In genomic region chr3:160676547-160677303, GRCh38 we compare ENCODE assay signal across 12 cellular contexts. TPM values are rescaled to one million over a fixed set of nuclear protein-coding genes. Genes with fewer than 3 reads are reported as not detected.
DNase-seq lines count a peak whose midpoint lies in the region; ATAC-seq and TF ChIP-seq lines count a peak whose summit lies in the region.
"Had no signal": no experiment of that assay in that cellular context is flagged by ENCODE, and none has a peak within 500 bp of the region (broad histone marks: within the 10 kb centered on the region; RNA-seq: fewer than 3 reads in every experiment).

Gene ARL14, plus strand, starts transcription at chr3:160677160. Its CDS starts 187 bp downstream, at chr3:160677347.

- H3K27ac ChIP-seq in SJCRH30 = no peak within 1 kb of the TSS

- H3K9me3 Mint-ChIP-seq in progenitor cell of endocrine pancreas (ENCODE audit: low read depth) = peaks cover 3% of the 10 kb centered on the region
- H3K9me3 Mint-ChIP-seq: natural killer cell treated with Interleukin-12 subunit alpha and Interleukin-12 subunit beta and Interleukin-15 and Interleukin-18, amount 100 ng/mL, for 72 hours had no signal

- H3K36me3 ChIP-seq in MG63 (no peaks in the 10 kb centered on the region), SJCRH30 (no peaks in the 10 kb centered on the region)

- H3K4me3 ChIP-seq in MG63 (no peak within 1 kb of the TSS), fibroblast of mammary gland (ENCODE audit: control insufficient read depth, low read depth, low read length) (no peak within 1 kb of the TSS), SJCRH30 (no peak within 1 kb of the TSS)

- no peaks in the 10 kb centered on the region for H3K27me3 ChIP-seq in MG63
- H3K27me3 ChIP-seq in SJCRH30 = no peaks in the 10 kb centered on the region

- no peaks in the 10 kb centered on the region for H3K4me1 ChIP-seq in SJCRH30

- DNase-seq in MG63 (peak; percentile 10), fibroblast of mammary gland (ENCODE audit: low read depth) (peak; percentile 65), progenitor cell of endocrine pancreas (ENCODE audit: low spot score, unreplicated experiment) (no peak), cerebellum (ENCODE audit: low spot score) (no peak), cerebellar cortex (ENCODE audit: low spot score) (no peak), SJCRH30 (no peak)
- DNase-seq: erythroblast, KBM-7, RPMI8226 had no signal

- no peaks in the 10 kb centered on the region for H3K36me3 Mint-ChIP-seq in progenitor cell of endocrine pancreas (ENCODE audit: insufficient read depth)
- H3K36me3 Mint-ChIP-seq: natural killer cell treated with Interleukin-12 subunit alpha and Interleukin-12 subunit beta and Interleukin-15 and Interleukin-18, amount 100 ng/mL, for 72 hours had no signal

- H3K9me3 ChIP-seq in MG63 (no peaks in the 10 kb centered on the region), SJCRH30 (replicated peaks) (no peaks in the 10 kb centered on the region)

- TF ChIP-seq CTCF in fibroblast of mammary gland (conservative IDR thresholded peaks at IDR 0.05; ENCODE audit: control insufficient read depth, insufficient read depth, low read depth, low read length) = no peak
- no peak for TF ChIP-seq CTCF in progenitor cell of endocrine pancreas (IDR thresholded peaks at IDR 0.05; ENCODE audit: unreplicated experiment)

- ATAC-seq in GM18868 (IDR thresholded peaks at IDR 0.05; ENCODE audit: unreplicated experiment) = peak; percentile 65
- ATAC-seq in HG02642 (IDR thresholded peaks at IDR 0.05; ENCODE audit: poor library complexity, unreplicated experiment) = no peak
- ATAC-seq: natural killer cell treated with Interleukin-12 subunit alpha and Interleukin-12 subunit beta and Interleukin-15 and Interleukin-18, amount 100 ng/mL, for 72 hours had no signal

- peak within 1 kb of the TSS; percentile 45 for H3K4me3 Mint-ChIP-seq in progenitor cell of endocrine pancreas (ENCODE audit: low read depth)
- H3K4me3 Mint-ChIP-seq: natural killer cell treated with Interleukin-12 subunit alpha and Interleukin-12 subunit beta and Interleukin-15 and Interleukin-18, amount 100 ng/mL, for 72 hours had no signal

- peak within 1 kb of the TSS; percentile 95 for H3K27ac Mint-ChIP-seq in progenitor cell of endocrine pancreas
- H3K27ac Mint-ChIP-seq: natural killer cell treated with Interleukin-12 subunit alpha and Interleukin-12 subunit beta and Interleukin-15 and Interleukin-18, amount 100 ng/mL, for 72 hours had no signal

- peaks cover 49% of the 10 kb centered on the region for H3K4me1 Mint-ChIP-seq in progenitor cell of endocrine pancreas (ENCODE audit: low read depth)

- H3K27me3 Mint-ChIP-seq in progenitor cell of endocrine pancreas = no peaks in the 10 kb centered on the region

RNA-seq across cellular contexts. Expression of gene ARL14, which starts in this region (rescaled TPM):
- total RNA-seq in MG63 (2014; rRNA removed; shearing (Covaris generic); ENCODE audit: low replicate concordance) = not detected in 2 replicates
- total RNA-seq in progenitor cell of endocrine pancreas (0.50 and 1.00 TPM in 2 replicates), cerebellum (not detected)
- total RNA-seq in SJCRH30 (2014; rRNA removed; shearing (Covaris generic)) = not detected in 2 replicates
- total RNA-seq: natural killer cell treated with Interleukin-12 subunit alpha and Interleukin-12 subunit beta and Interleukin-15 and Interleukin-18, amount 100 ng/mL, for 72 hours had no signal

Comparison
In these comparisons a context has a peak if more than half of its experiments do, and no peak if none do; other contexts are left out.
1. Peak in DNase-seq in MG63; RNA of the gene not detected or under 1 TPM.